7 cellular contexts compared by ENCODE assay signal in the genomic region with DNA sequence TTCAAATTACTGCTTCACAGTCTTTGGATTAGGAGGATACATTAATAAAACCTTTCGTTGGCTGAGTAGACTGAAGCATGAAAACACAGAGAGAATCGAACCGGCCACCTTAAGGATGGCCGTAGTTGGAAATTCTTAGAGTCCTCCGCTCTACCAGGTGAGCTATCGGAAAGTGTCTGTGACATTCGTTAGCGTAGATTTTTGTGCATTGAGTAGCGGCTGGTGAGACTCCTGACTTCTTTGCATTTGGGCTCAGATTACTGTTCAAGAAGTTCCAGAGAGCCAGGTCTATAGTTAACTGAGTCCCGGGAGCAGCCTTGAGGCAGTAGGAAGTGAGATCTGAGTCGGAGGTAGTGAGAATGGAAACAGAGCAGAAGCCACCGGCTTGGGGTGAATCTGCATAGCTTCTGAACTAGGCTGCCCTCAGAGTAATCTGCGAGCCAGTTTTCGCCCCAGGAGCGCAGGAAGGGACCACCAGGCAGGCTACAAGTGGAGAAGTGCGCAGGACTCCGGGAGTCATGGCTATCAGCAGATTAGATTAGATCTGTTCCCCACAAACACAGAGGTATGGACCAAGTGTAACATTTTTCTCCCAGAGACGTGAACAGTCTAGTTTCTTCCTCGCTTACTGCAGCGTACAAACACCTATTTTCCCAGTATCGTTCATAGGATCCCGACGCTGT. TPM values are rescaled to one million over a fixed set of nuclear protein-coding genes. Genes with fewer than 3 reads are reported as not detected.
DNase-seq lines count a peak whose midpoint lies in the region; ATAC-seq, FAIRE-seq and TF ChIP-seq lines count a peak whose summit lies in the region.

No MANE protein-coding gene starts in this region.

- no peak for ATAC-seq in GM19023 (IDR thresholded peaks at IDR 0.05; ENCODE audit: unreplicated experiment)
- ATAC-seq in GM21390 (IDR thresholded peaks at IDR 0.05; ENCODE audit: unreplicated experiment), result no peak

- H3K4me1 Mint-ChIP-seq in activated CD4-positive, alpha-beta memory T cell treated with anti-CD3 and anti-CD28 coated beads, Interleukin-2, amount 10 ng/mL, durations not matched to agents 7 days and 5 days, result peaks cover 55% of the 10 kb centered on the region

- no peaks in the 10 kb centered on the region for H3K36me3 ChIP-seq in trophoblast cell (ENCODE audit: control insufficient read depth in 1 of 2, insufficient read depth in 2 of 2, low read length in 2 of 2)

- H4K8ac ChIP-seq in trophoblast cell (ENCODE audit: low read depth, low read length), result no peak overlapping the region

- H3K14ac ChIP-seq in trophoblast cell (ENCODE audit: low read length), result no peak overlapping the region

- H3K4me1 ChIP-seq in trophoblast cell (ENCODE audit: control insufficient read depth in 1 of 2, insufficient read depth in 2 of 2, low read length in 2 of 2), result peaks cover 14 to 15% of the 10 kb centered on the region in 2 experiments

- H3K27ac Mint-ChIP-seq in activated CD4-positive, alpha-beta memory T cell treated with anti-CD3 and anti-CD28 coated beads, Interleukin-2, amount 10 ng/mL, durations not matched to agents 7 days and 5 days, result peak overlapping the region; percentile 3

- peak; percentile 26 for FAIRE-seq in GM12891 (lab: Jason Lieb, UNC)

- H3K9me3 Mint-ChIP-seq in activated CD4-positive, alpha-beta memory T cell treated with anti-CD3 and anti-CD28 coated beads, Interleukin-2, amount 10 ng/mL, durations not matched to agents 7 days and 5 days, result no peaks in the 10 kb centered on the region

- peaks cover 86% of the 10 kb centered on the region for H3K27me3 Mint-ChIP-seq in activated CD4-positive, alpha-beta memory T cell treated with anti-CD3 and anti-CD28 coated beads, Interleukin-2, amount 10 ng/mL, durations not matched to agents 7 days and 5 days

- H2BK120ac ChIP-seq in trophoblast cell (ENCODE audit: insufficient read depth, low read length, poor library complexity), result no peak overlapping the region

- POLR2A ChIA-PET in activated CD4-positive, alpha-beta memory T cell treated with anti-CD3 and anti-CD28 coated beads, Interleukin-2, amount 10 ng/mL, durations not matched to agents 7 days and 5 days (lab: Charles Lee), result interaction anchor here (0.8 to 3.1 kb wide), 4 partner anchors 17 to 53 kb away, joined by 3 to 14 read pairs (median 4); no protein-coding TSS in a partner anchor

- peak overlapping the region; percentile 84 for H3K4me2 ChIP-seq in trophoblast cell (ENCODE audit: low read length)

- H2BK12ac ChIP-seq in trophoblast cell (ENCODE audit: low read length), result no peak overlapping the region

- H3K27me3 ChIP-seq in trophoblast cell (ENCODE audit: insufficient read depth, low read length), result no peaks in the 10 kb centered on the region

- no peak overlapping the region for H2BK5ac ChIP-seq in trophoblast cell (ENCODE audit: low read depth, low read length, poor library complexity)

- H3K79me1 ChIP-seq in trophoblast cell (ENCODE audit: low read length), result no peaks in the 10 kb centered on the region

- H3K18ac ChIP-seq in trophoblast cell (ENCODE audit: low read length), result no peak overlapping the region

- peaks cover 2% of the 10 kb centered on the region for H3K36me3 Mint-ChIP-seq in activated CD4-positive, alpha-beta memory T cell treated with anti-CD3 and anti-CD28 coated beads, Interleukin-2, amount 10 ng/mL, durations not matched to agents 7 days and 5 days (ENCODE audit: low read depth)

- TF ChIP-seq CTCF in fibroblast of villous mesenchyme (IDR thresholded peaks at IDR 0.05; ENCODE audit: insufficient read depth, low read depth, low read length), result no peak

- peak overlapping the region; percentile 67 for H3K4me3 Mint-ChIP-seq in activated CD4-positive, alpha-beta memory T cell treated with anti-CD3 and anti-CD28 coated beads, Interleukin-2, amount 10 ng/mL, durations not matched to agents 7 days and 5 days

- peak overlapping the region; percentile 43 for H3K4me3 ChIP-seq in fibroblast of villous mesenchyme (ENCODE audit: low read depth, low read length)
- H3K4me3 ChIP-seq in trophoblast cell (ENCODE audit: low read depth, low read length), result peak overlapping the region; percentile 65

- CTCF ChIA-PET in activated CD4-positive, alpha-beta memory T cell treated with anti-CD3 and anti-CD28 coated beads, Interleukin-2, amount 10 ng/mL, durations not matched to agents 7 days and 5 days (lab: Charles Lee), result interaction anchor here (0.9 to 1.4 kb wide), 7 partner anchors 8 to 67 kb away, joined by 3 to 9 read pairs (median 4); no protein-coding TSS in a partner anchor

- no peak overlapping the region for H4K91ac ChIP-seq in trophoblast cell (ENCODE audit: low read depth, low read length)

- no peak overlapping the region for H4K12ac ChIP-seq in trophoblast cell (ENCODE audit: low read depth, low read length)

- WGBS in trophoblast cell (ENCODE audit: extremely low coverage, insufficient coverage, insufficient read length), result no CpG with 5 or more reads among the region's 23 CpGs

- H3K23ac ChIP-seq in trophoblast cell (ENCODE audit: low read length), result no peak overlapping the region

- no peak overlapping the region for H3K27ac ChIP-seq in trophoblast cell (ENCODE audit: low read depth, low read length)

- no peak overlapping the region for H3K4ac ChIP-seq in trophoblast cell (ENCODE audit: low read depth, low read length)

- no peak overlapping the region for H2AK5ac ChIP-seq in trophoblast cell (ENCODE audit: low read length)

- H2AFZ ChIP-seq in trophoblast cell (ENCODE audit: insufficient read depth, low read length, poor library complexity), result peak overlapping the region; percentile 81

- no peaks in the 10 kb centered on the region for H3K79me2 ChIP-seq in trophoblast cell (ENCODE audit: control insufficient read depth, insufficient read depth, low read length, poor library complexity)

- no peak overlapping the region for H3K9ac ChIP-seq in trophoblast cell (ENCODE audit: low read length)

- no peak for DNase-seq in GM12891 (ENCODE audit: insufficient read length, low spot score)
- peak; percentile 51 to 82 for DNase-seq in Kasumi-1 (lab: John Stamatoyannopoulos, UW)
- no peak for DNase-seq in activated CD4-positive, alpha-beta memory T cell treated with anti-CD3 and anti-CD28 coated beads, Interleukin-2, amount 10 ng/mL, durations not matched to agents 7 days and 5 days
- peak; percentile 7 for DNase-seq in fibroblast of villous mesenchyme (ENCODE audit: low read depth)
- DNase-seq in trophoblast cell, result peak; percentile 37 to 55

- no peak for TF ChIP-seq POLR2A in GM12891 (IDR thresholded peaks at IDR 0.05; ENCODE audit: low read depth, low read length)

- H3K9me3 ChIP-seq in trophoblast cell (ENCODE audit: insufficient read depth, low read depth, low read length), result no peaks in the 10 kb centered on the region

TF ChIP-seq in GM12891, 5 proteins besides CTCF, POLR2A, EP300 and RAD21:
- TF ChIP-seq POLR2AphosphoS5 (IDR thresholded peaks at IDR 0.05; ENCODE audit: low read depth, low read length) (no peak), POU2F2 (IDR thresholded peaks at IDR 0.05; ENCODE audit: low read depth, low read length) (no peak), PAX5 (IDR thresholded peaks at IDR 0.05; ENCODE audit: insufficient read depth, low read length, severe bottlenecking) (no peak)

RNA-seq across cellular contexts. Expression of gene OR6S1, which starts 11.0 kb away (rescaled TPM):
- not detected for polyA plus RNA-seq in GM12891 (2012; ENCODE audit: low read depth, missing spikeins)
- total RNA-seq in activated CD4-positive, alpha-beta memory T cell treated with anti-CD3 and anti-CD28 coated beads, Interleukin-2, amount 10 ng/mL, durations not matched to agents 7 days and 5 days, result not detected
- total RNA-seq in fibroblast of villous mesenchyme, result not detected in 2 replicates
- not detected in 2 replicates for polyA plus RNA-seq in trophoblast cell (2013)

RNA-seq across cellular contexts. Expression of gene RNASE12, which starts 39.3 kb away (rescaled TPM):
- polyA plus RNA-seq in GM12891 (2012; ENCODE audit: low read depth, missing spikeins), result not detected
- total RNA-seq in activated CD4-positive, alpha-beta memory T cell treated with anti-CD3 and anti-CD28 coated beads, Interleukin-2, amount 10 ng/mL, durations not matched to agents 7 days and 5 days, result not detected
- total RNA-seq in fibroblast of villous mesenchyme, result not detected in 2 replicates
- polyA plus RNA-seq in trophoblast cell (2013), result not detected in 2 replicates

RNA-seq across cellular contexts. Expression of gene RNASE11, which starts 42.7 kb away (rescaled TPM):
- not detected for polyA plus RNA-seq in GM12891 (2012; ENCODE audit: low read depth, missing spikeins)
- total RNA-seq in activated CD4-positive, alpha-beta memory T cell treated with anti-CD3 and anti-CD28 coated beads, Interleukin-2, amount 10 ng/mL, durations not matched to agents 7 days and 5 days, result not detected
- not detected in 2 replicates for total RNA-seq in fibroblast of villous mesenchyme
- polyA plus RNA-seq in trophoblast cell (2013), result not detected in 2 replicates

RNA-seq across cellular contexts. Expression of gene RNASE4, which starts 53.9 kb away (rescaled TPM):
- polyA plus RNA-seq in GM12891 (2012; ENCODE audit: low read depth, missing spikeins), result 0.47 TPM
- 1 to 10 TPM; 2.7 to 4.7 TPM for total RNA-seq in activated CD4-positive, alpha-beta memory T cell treated with anti-CD3 and anti-CD28 coated beads, Interleukin-2, amount 10 ng/mL, durations not matched to agents 7 days and 5 days
- 6.9 and 7.4 TPM in 2 replicates for total RNA-seq in fibroblast of villous mesenchyme
- polyA plus RNA-seq in trophoblast cell (2013), result 3.7 and 4.6 TPM in 2 replicates

RNA-seq across cellular contexts. Expression of gene ANG, which starts 58.1 kb away (rescaled TPM):
- 1.0 TPM for polyA plus RNA-seq in GM12891 (2012; ENCODE audit: low read depth, missing spikeins)
- 1 to 10 TPM; 4.9 to 5.5 TPM for total RNA-seq in activated CD4-positive, alpha-beta memory T cell treated with anti-CD3 and anti-CD28 coated beads, Interleukin-2, amount 10 ng/mL, durations not matched to agents 7 days and 5 days
- total RNA-seq in fibroblast of villous mesenchyme, result 1.7 and 4.5 TPM in 2 replicates
- 2.5 and 3.4 TPM in 2 replicates for polyA plus RNA-seq in trophoblast cell (2013)

Comparison
In these comparisons a context has a peak if more than half of its experiments do, and no peak if none do; other contexts are left out.
1. DNase-seq: peak in Kasumi-1 (2 of 2), fibroblast of villous mesenchyme (single experiment) and trophoblast cell (2 of 2); none in GM12891 (single experiment) and activated CD4-positive, alpha-beta memory T cell treated with anti-CD3 and anti-CD28 coated beads, Interleukin-2, amount 10 ng/mL, durations not matched to agents 7 days and 5 days (single experiment).